ENCODE assay signal across 15 cellular contexts in the genomic region with DNA sequence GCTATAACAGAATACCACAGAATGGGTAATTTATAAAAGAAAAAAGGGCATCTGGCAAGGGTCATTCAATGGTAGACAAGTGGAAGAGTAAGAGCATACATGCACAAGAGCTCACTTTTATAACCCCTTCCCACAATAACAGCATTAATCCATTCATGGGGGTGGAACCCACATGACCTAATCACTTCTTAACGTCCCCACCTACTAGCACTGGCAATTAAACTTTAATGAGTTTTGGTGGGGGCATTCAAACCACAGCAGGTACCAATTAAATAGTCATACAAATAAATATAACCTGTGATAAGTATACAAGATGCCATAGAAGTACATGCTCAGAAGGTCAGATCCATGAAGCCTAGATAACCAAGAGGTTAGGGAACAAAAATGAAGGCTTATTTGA. TPM values are rescaled to one million over a fixed set of nuclear protein-coding genes. Genes with fewer than 3 reads are reported as not detected.
DNase-seq lines count a peak whose midpoint lies in the region; ATAC-seq and TF ChIP-seq lines count a peak whose summit lies in the region.
"Had no signal": no experiment of that assay in that cellular context is flagged by ENCODE, and none has a peak within 500 bp of the region (broad histone marks: within the 10 kb centered on the region; RNA-seq: fewer than 3 reads in every experiment).

No MANE protein-coding gene starts in this region.

- no peaks in the 10 kb centered on the region for H3K27me3 Mint-ChIP-seq in activated naive CD4-positive, alpha-beta T cell treated with anti-CD3 and anti-CD28 coated beads, Interleukin-2, amount 50 U/mL, for 24 hours
- H3K27me3 Mint-ChIP-seq in chondrocyte (ENCODE audit: low read depth) (no peaks in the 10 kb centered on the region), progenitor cell of endocrine pancreas (no peaks in the 10 kb centered on the region), endodermal cell (ENCODE audit: insufficient read depth) (no peaks in the 10 kb centered on the region)
- H3K27me3 Mint-ChIP-seq in stimulated activated memory B cell treated with anti-CD40 and anti-IgM and Interleukin-4, amounts not matched to agents 10 μg/mL and 1 μg/mL and 100 μg/mL, for 72 hours: no peaks in the 10 kb centered on the region
- H3K27me3 Mint-ChIP-seq: CD4-positive, alpha-beta memory T cell had no signal

- POLR2A ChIA-PET in HEK293 (lab: Yijun Ruan, JAX): no interaction called here

- H3K4me3 Mint-ChIP-seq in activated naive CD4-positive, alpha-beta T cell treated with anti-CD3 and anti-CD28 coated beads, Interleukin-2, amount 50 U/mL, for 24 hours: no peak overlapping the region
- H3K4me3 Mint-ChIP-seq in chondrocyte (ENCODE audit: unreplicated experiment) (no peak overlapping the region), progenitor cell of endocrine pancreas (ENCODE audit: low read depth) (no peak overlapping the region), endodermal cell (no peak overlapping the region)
- no peak overlapping the region for H3K4me3 Mint-ChIP-seq in stimulated activated memory B cell treated with anti-CD40 and anti-IgM and Interleukin-4, amounts not matched to agents 10 μg/mL and 1 μg/mL and 100 μg/mL, for 72 hours
- H3K4me3 Mint-ChIP-seq: CD4-positive, alpha-beta memory T cell had no signal

- H3K27ac ChIP-seq in HEK293 (ENCODE audit: extremely low read depth, low read depth, low read length) (no peak overlapping the region), endodermal cell (ENCODE audit: low read depth, low read length) (no peak overlapping the region)
- H3K27ac ChIP-seq: A549, C4-2B, GM23248 had no signal

- TF ChIP-seq CTCF in HEK293 (tag by site-specific recombination; IDR thresholded peaks at IDR 0.05) (no peak), chondrocyte (IDR thresholded peaks at IDR 0.05) (no peak), progenitor cell of endocrine pancreas (IDR thresholded peaks at IDR 0.05; ENCODE audit: unreplicated experiment) (no peak), endodermal cell (conservative IDR thresholded peaks at IDR 0.05) (no peak)

- H3K9ac ChIP-seq in endodermal cell (ENCODE audit: extremely low read depth, low read length, poor library complexity, severe bottlenecking): no peak overlapping the region
- H3K9ac ChIP-seq: GM23248 had no signal

- H3K36me3 Mint-ChIP-seq in activated naive CD4-positive, alpha-beta T cell treated with anti-CD3 and anti-CD28 coated beads, Interleukin-2, amount 50 U/mL, for 24 hours: peaks cover 26% of the 10 kb centered on the region
- peaks cover 1% of the 10 kb centered on the region for H3K36me3 Mint-ChIP-seq in chondrocyte (ENCODE audit: low read depth)
- peaks cover 39% of the 10 kb centered on the region for H3K36me3 Mint-ChIP-seq in stimulated activated memory B cell treated with anti-CD40 and anti-IgM and Interleukin-4, amounts not matched to agents 10 μg/mL and 1 μg/mL and 100 μg/mL, for 72 hours
- H3K36me3 Mint-ChIP-seq in progenitor cell of endocrine pancreas (ENCODE audit: insufficient read depth): peaks cover 17% of the 10 kb centered on the region
- peaks cover 21% of the 10 kb centered on the region for H3K36me3 Mint-ChIP-seq in endodermal cell (ENCODE audit: low read depth)

- H3K4me1 ChIP-seq in HEK293 (ENCODE audit: control insufficient read depth, insufficient read depth, low read length): no peaks in the 10 kb centered on the region
- no peaks in the 10 kb centered on the region for H3K4me1 ChIP-seq in endodermal cell (ENCODE audit: control insufficient read depth, insufficient read depth, low read length)
- H3K4me1 ChIP-seq: A549, BE2C had no signal

- H3K4me1 Mint-ChIP-seq in activated naive CD4-positive, alpha-beta T cell treated with anti-CD3 and anti-CD28 coated beads, Interleukin-2, amount 50 U/mL, for 24 hours: peaks cover 58% of the 10 kb centered on the region
- H3K4me1 Mint-ChIP-seq in chondrocyte (ENCODE audit: low read depth): peaks cover 37% of the 10 kb centered on the region
- peaks cover 39% of the 10 kb centered on the region for H3K4me1 Mint-ChIP-seq in stimulated activated memory B cell treated with anti-CD40 and anti-IgM and Interleukin-4, amounts not matched to agents 10 μg/mL and 1 μg/mL and 100 μg/mL, for 72 hours
- H3K4me1 Mint-ChIP-seq in progenitor cell of endocrine pancreas (ENCODE audit: low read depth): no peaks in the 10 kb centered on the region
- peaks cover 24% of the 10 kb centered on the region for H3K4me1 Mint-ChIP-seq in endodermal cell

- no peak for DNase-seq in activated naive CD4-positive, alpha-beta T cell treated with Interleukin-2 at 50 U/mL for 16 hours
- DNase-seq in chondrocyte (ENCODE audit: low spot score) (no peak), progenitor cell of endocrine pancreas (ENCODE audit: low spot score, unreplicated experiment) (no peak), endodermal cell (no peak)
- DNase-seq: BE2C; CD4-positive, alpha-beta memory T cell; DMS153; GF-D8; GM23248; H7 had no signal

- H3K4me3 ChIP-seq in HEK293 (ENCODE audit: low read depth, low read length) (no peak overlapping the region), endodermal cell (ENCODE audit: low read length) (no peak overlapping the region)
- H3K4me3 ChIP-seq: A549, GM23248 had no signal

- ATAC-seq in stimulated activated memory B cell treated with anti-CD40 and anti-IgM and Interleukin-4, amounts not matched to agents 10 μg/mL and 1 μg/mL and 100 μg/mL, for 72 hours: no peak
- ATAC-seq: A549 had no signal

- H3K36me3 ChIP-seq in HEK293 (ENCODE audit: control insufficient read depth in 2 of 2, insufficient read depth in 1 of 2, low read length in 2 of 2): no peaks in the 10 kb centered on the region; a peak in 1 of 3 replicates
- H3K36me3 ChIP-seq in endodermal cell (ENCODE audit: control insufficient read depth, insufficient read depth, low read length): peaks cover 3% of the 10 kb centered on the region
- H3K36me3 ChIP-seq: BE2C had no signal

- CTCF ChIA-PET in HEK293 (lab: Yijun Ruan, JAX): interaction anchor here (0.7 kb wide), 1 partner anchor 11 kb away, joined by 3 read pairs; no protein-coding TSS in a partner anchor

- H3K27ac Mint-ChIP-seq in activated naive CD4-positive, alpha-beta T cell treated with anti-CD3 and anti-CD28 coated beads, Interleukin-2, amount 50 U/mL, for 24 hours: peak overlapping the region; percentile 48
- H3K27ac Mint-ChIP-seq in chondrocyte (ENCODE audit: unreplicated experiment) (peak overlapping the region; percentile 93), progenitor cell of endocrine pancreas (no peak overlapping the region), endodermal cell (no peak overlapping the region)
- H3K27ac Mint-ChIP-seq in stimulated activated memory B cell treated with anti-CD40 and anti-IgM and Interleukin-4, amounts not matched to agents 10 μg/mL and 1 μg/mL and 100 μg/mL, for 72 hours: peak overlapping the region; percentile 23

- H3K9me3 ChIP-seq in HEK293 (ENCODE audit: control insufficient read depth, insufficient read depth, low read depth, low read length) (no peaks in the 10 kb centered on the region), endodermal cell (ENCODE audit: control insufficient read depth, low read length) (peaks cover 7% of the 10 kb centered on the region)
- H3K9me3 ChIP-seq: A549, BE2C had no signal

- no peaks in the 10 kb centered on the region for H3K9me3 Mint-ChIP-seq in activated naive CD4-positive, alpha-beta T cell treated with anti-CD3 and anti-CD28 coated beads, Interleukin-2, amount 50 U/mL, for 24 hours
- H3K9me3 Mint-ChIP-seq in chondrocyte (ENCODE audit: low read depth) (no peaks in the 10 kb centered on the region), progenitor cell of endocrine pancreas (ENCODE audit: low read depth) (peaks cover 3% of the 10 kb centered on the region), endodermal cell (peaks cover 3% of the 10 kb centered on the region)
- no peaks in the 10 kb centered on the region for H3K9me3 Mint-ChIP-seq in stimulated activated memory B cell treated with anti-CD40 and anti-IgM and Interleukin-4, amounts not matched to agents 10 μg/mL and 1 μg/mL and 100 μg/mL, for 72 hours
- H3K9me3 Mint-ChIP-seq: CD4-positive, alpha-beta memory T cell had no signal

- 80% methylated on average over 1 of the region's 1 CpG; no CpG with 5 or more reads in 1 of the 2 experiments for WGBS in endodermal cell (ENCODE audit: insufficient coverage in 1 of 2, insufficient read length in 1 of 2), 2 experiments

- no peaks in the 10 kb centered on the region for H3K27me3 ChIP-seq in endodermal cell (ENCODE audit: control insufficient read depth, insufficient read depth, low read length, poor library complexity, severe bottlenecking)
- H3K27me3 ChIP-seq: BE2C had no signal

TF ChIP-seq in HEK293, 187 proteins besides CTCF, POLR2A, EP300 and RAD21:
- peak; percentile 46; the same call in 1 of the 2 replicates for TF ChIP-seq ZFHX2 (tag by site-specific recombination; conservative IDR thresholded peaks at IDR 0.05)
- TF ChIP-seq ZNF501 (tag by site-specific recombination; IDR thresholded peaks at IDR 0.05): no peak
- TF ChIP-seq EGR2 (tag by site-specific recombination; IDR thresholded peaks at IDR 0.05; ENCODE audit: low read depth): peak; percentile 73; the same call in 1 of the 2 replicates
- TF ChIP-seq SP7 (tag by site-specific recombination; IDR thresholded peaks at IDR 0.05): peak; percentile 67

RNA-seq across cellular contexts. Expression of a gene that starts 48.6 kb away (rescaled TPM):
- total RNA-seq in chondrocyte: 60.9 to 69.7 TPM (median 63.9 TPM) in 3 replicates
- total RNA-seq in progenitor cell of endocrine pancreas: 59.4 and 62.0 TPM in 2 replicates
- total RNA-seq in endodermal cell: 10 to 100 TPM; 49.6 to 54.2 TPM
- 36.7 TPM for polyA plus RNA-seq in endodermal cell (2013, experiment 1 of 2)
- 38.4 TPM for polyA plus RNA-seq in endodermal cell (2013, experiment 2 of 2)

Comparison
In these comparisons a context has a peak if more than half of its experiments do, and no peak if none do; other contexts are left out.
1. H3K27ac Mint-ChIP-seq: peak in activated naive CD4-positive, alpha-beta T cell treated with anti-CD3 and anti-CD28 coated beads, Interleukin-2, amount 50 U/mL, for 24 hours (single experiment), chondrocyte (single experiment) and stimulated activated memory B cell treated with anti-CD40 and anti-IgM and Interleukin-4, amounts not matched to agents 10 μg/mL and 1 μg/mL and 100 μg/mL, for 72 hours (single experiment); none in progenitor cell of endocrine pancreas (single experiment) and endodermal cell (single experiment).